ENCODE assay signal across 8 cellular contexts in the genomic region with DNA sequence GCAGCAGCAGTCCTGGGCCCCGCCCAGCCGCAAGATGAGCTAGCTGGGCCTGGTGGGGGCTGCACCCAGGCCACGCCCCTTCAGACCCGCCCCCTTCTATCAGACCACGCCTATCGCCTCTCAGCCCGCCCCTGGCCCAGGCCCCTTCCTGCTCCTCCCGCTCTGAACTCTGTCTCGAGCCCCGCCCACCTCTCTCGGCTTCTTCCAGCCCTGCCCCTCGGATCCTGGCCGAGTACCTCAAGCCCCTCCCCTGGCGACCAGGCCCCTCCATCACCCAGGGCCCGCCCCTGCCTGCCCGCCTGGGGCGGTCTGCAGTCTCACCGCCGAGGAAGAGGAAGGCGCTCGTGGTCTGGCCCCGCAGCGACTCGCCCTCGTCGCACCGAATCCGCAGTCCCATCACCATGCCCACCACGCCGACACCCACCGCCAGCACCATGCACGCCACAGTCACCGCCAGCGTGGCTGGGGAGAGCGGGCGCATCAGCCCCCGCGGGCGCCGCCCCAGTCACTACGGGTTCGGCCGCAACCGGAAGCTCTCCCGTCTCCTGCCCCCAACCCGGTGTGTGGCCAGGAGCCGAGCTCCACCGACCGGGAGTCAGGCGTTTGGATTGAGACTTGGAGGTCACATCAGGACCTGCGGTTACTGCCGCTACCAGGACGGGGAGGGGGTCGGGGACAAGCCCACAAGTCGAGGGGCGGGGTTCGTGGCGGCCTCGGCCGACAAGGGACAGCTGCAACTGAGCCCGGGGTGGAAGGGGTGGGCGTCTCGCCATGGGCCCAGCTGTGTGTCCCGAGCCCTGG. TPM values are rescaled to one million over a fixed set of nuclear protein-coding genes. Genes with fewer than 3 reads are reported as not detected.
DNase-seq lines count a peak whose midpoint lies in the region; ATAC-seq, FAIRE-seq and TF ChIP-seq lines count a peak whose summit lies in the region.

No MANE protein-coding gene starts in this region.

- H2AFZ ChIP-seq in OCI-LY1 (ENCODE audit: low read length) = no peak overlapping the region
- peak overlapping the region; percentile 64 for H2AFZ ChIP-seq in endothelial cell of umbilical vein (ENCODE audit: low read depth, low read length)

- no peak for TF ChIP-seq CTCF in AG10803 (conservative IDR thresholded peaks at IDR 0.05; ENCODE audit: low read length)
- TF ChIP-seq CTCF in OCI-LY1 (IDR thresholded peaks at IDR 0.05; ENCODE audit: low read length) = 0 out of 2 replicates have a peak, but pooled peaks have one; percentile 7
- TF ChIP-seq CTCF in endothelial cell of umbilical vein (IDR thresholded peaks at IDR 0.05; ENCODE audit: extremely low read depth in 1 of 2, insufficient read depth in 1 of 2, low read depth in 1 of 2, low read length in 2 of 2) = no peak

- H3K79me2 ChIP-seq in OCI-LY1 (ENCODE audit: insufficient read depth, low read length) (no peaks in the 10 kb centered on the region), endothelial cell of umbilical vein (ENCODE audit: control insufficient read depth, insufficient read depth, low read length) (peaks cover 5% of the 10 kb centered on the region)

- intact Hi-C loops in endothelial cell of umbilical vein (cut with micrococcal nuclease) = loop anchor here (1.0 to 5.0 kb wide), 6 partner anchors 27 to 322 kb away; partner anchors contain the start of gene CTU1

- no peaks in the 10 kb centered on the region for H3K9me1 ChIP-seq in endothelial cell of umbilical vein (replicated peaks; ENCODE audit: control insufficient read depth, extremely low read depth, insufficient read depth, low read length)

- POLR2A ChIA-PET in endothelial cell of umbilical vein (lab: Charles Lee) = interaction anchor here (1.7 kb wide), 1 partner anchor 28 kb away, joined by 8 read pairs; no protein-coding TSS in a partner anchor

- peak; percentile 78 for ATAC-seq in GM19043 (IDR thresholded peaks at IDR 0.05; ENCODE audit: low read depth, unreplicated experiment)
- peak; percentile 77 for ATAC-seq in HG03354 (IDR thresholded peaks at IDR 0.05; ENCODE audit: poor library complexity, severe bottlenecking, unreplicated experiment)

- CTCF ChIA-PET in endothelial cell of umbilical vein (lab: Charles Lee) = interaction anchor here (0.7 to 1.8 kb wide), 4 partner anchors 11 to 293 kb away, joined by 3 to 23 read pairs (median 5); no protein-coding TSS in a partner anchor

- H3K9me2 ChIP-seq in OCI-LY1 (ENCODE audit: low read depth, low read length) = no peaks in the 10 kb centered on the region

- H3K27ac ChIP-seq in OCI-LY1 (ENCODE audit: low read depth, low read length, poor library complexity, severe bottlenecking) (peak overlapping the region; percentile 67), endothelial cell of umbilical vein (ENCODE audit: insufficient read depth, low read depth, low read length) (peak overlapping the region; percentile 19)

- H3K9ac ChIP-seq in OCI-LY1 (ENCODE audit: low read length) = peak overlapping the region; percentile 77
- H3K9ac ChIP-seq in endothelial cell of umbilical vein (replicated peaks; ENCODE audit: extremely low read depth, insufficient read depth, low read length) = peak overlapping the region; percentile 28

- DNase-seq in AG10803 (ENCODE audit: low read depth) (peak; percentile 98), activated T-cell treated with anti-CD3 and anti-CD28 coated beads for 1 hour (ENCODE audit: low read depth) (peak; percentile 93), endothelial cell of umbilical vein (ENCODE audit: low read depth, low spot score) (peak; percentile 99), middle frontal gyrus (ENCODE audit: extremely low spot score, low spot score) (peak; percentile 89)
- peak; percentile 95 to 96 for DNase-seq in stimulated activated CD8-positive, alpha-beta memory T cell treated with anti-CD3 and anti-CD28 coated beads, Interleukin-2, amount 100 ng/mL, for 1 hour (ENCODE audit: low read depth in 2 of 2)

- H3K36me3 ChIP-seq in OCI-LY1 (ENCODE audit: insufficient read depth, low read length) = no peaks in the 10 kb centered on the region
- no peaks in the 10 kb centered on the region for H3K36me3 ChIP-seq in endothelial cell of umbilical vein (ENCODE audit: control insufficient read depth in 2 of 2, extremely low read depth in 1 of 2, insufficient read depth in 2 of 2, low read length in 2 of 2)

- peaks cover 35% of the 10 kb centered on the region for H3K4me1 ChIP-seq in OCI-LY1 (ENCODE audit: insufficient read depth, low read length, severe bottlenecking)
- H3K4me1 ChIP-seq in endothelial cell of umbilical vein (ENCODE audit: control insufficient read depth, extremely low read depth, insufficient read depth, low read length) = peaks cover 15% of the 10 kb centered on the region

- H3K4me2 ChIP-seq in OCI-LY1 (ENCODE audit: low read length) (peak overlapping the region; percentile 80), endothelial cell of umbilical vein (ENCODE audit: insufficient read depth, low read length) (peak overlapping the region; percentile 75)

- no peaks in the 10 kb centered on the region for H4K20me1 ChIP-seq in OCI-LY1 (ENCODE audit: insufficient read depth, low read length)
- H4K20me1 ChIP-seq in endothelial cell of umbilical vein (replicated peaks; ENCODE audit: control insufficient read depth, extremely low read depth, insufficient read depth, low read length) = no peaks in the 10 kb centered on the region

- no TSS peak for BruUV-seq in endothelial cell of umbilical vein (replicated peaks; lab: Mats Ljungman, UMichigan)

- H3K9me3 ChIP-seq in OCI-LY1 (ENCODE audit: low read length) (no peaks in the 10 kb centered on the region), endothelial cell of umbilical vein (replicated peaks; ENCODE audit: control insufficient read depth, insufficient read depth, low read length) (no peaks in the 10 kb centered on the region)

- H3F3A ChIP-seq in OCI-LY1 (ENCODE audit: insufficient read depth, low read length) = no peaks in the 10 kb centered on the region

- peak; percentile 99 for FAIRE-seq in endothelial cell of umbilical vein (lab: Jason Lieb, UNC)

- TF ChIP-seq POLR2A in endothelial cell of umbilical vein (IDR thresholded peaks at IDR 0.05; ENCODE audit: low read depth, low read length) = peak; percentile 50

- peaks cover 3% of the 10 kb centered on the region; the same call in 1 of the 2 replicates for H3K27me3 ChIP-seq in OCI-LY1 (ENCODE audit: insufficient read depth, low read length)
- H3K27me3 ChIP-seq in endothelial cell of umbilical vein (ENCODE audit: control insufficient read depth in 2 of 2, insufficient read depth in 2 of 2, low read length in 2 of 2) = no peaks in the 10 kb centered on the region

- H3K4me3 ChIP-seq in AG10803 (ENCODE audit: low read length) (peak overlapping the region; percentile 79), OCI-LY1 (ENCODE audit: low read depth, low read length, poor library complexity, severe bottlenecking) (peak overlapping the region; percentile 90), endothelial cell of umbilical vein (replicated peaks in 1 of 3; ENCODE audit: insufficient read depth in 1 of 3, low read depth in 1 of 3, low read length in 3 of 3) (peak overlapping the region; percentile 6 to 63 (median 53))

- dilution Hi-C loops in endothelial cell of umbilical vein (cut with MboI; ENCODE audit: extremely low pct_ligation_motif_present, low sequenced_read_pairs) = no loop called here

RNA-seq across cellular contexts. Expression of gene CLDND2, which starts 1.0 kb away (rescaled TPM):
- 0.97 TPM in 1 of 2 replicates, not detected in the other for total RNA-seq in endothelial cell of umbilical vein
- not detected in 2 replicates for polyA plus RNA-seq in endothelial cell of umbilical vein
- not detected in 2 replicates for polyA plus RNA-seq in endothelial cell of umbilical vein (2011; cell fraction: cytosol; rRNA removed)
- polyA plus RNA-seq in endothelial cell of umbilical vein (2011; cell fraction: nucleus; rRNA removed) = not detected in 2 replicates
- polyA plus RNA-seq in endothelial cell of umbilical vein (2012) = 0.80 TPM in 1 of 2 replicates, not detected in the other
- polyA minus RNA-seq in endothelial cell of umbilical vein = not detected in 2 replicates
- not detected for polyA minus RNA-seq in endothelial cell of umbilical vein (2011; cell fraction: cytosol; rRNA and poly(A)+ RNA removed)
- polyA minus RNA-seq in endothelial cell of umbilical vein (2011; cell fraction: nucleus; rRNA and poly(A)+ RNA removed) = not detected in 2 replicates

RNA-seq across cellular contexts. Expression of gene ETFB, which starts 1.6 kb away (rescaled TPM):
- 48.6 and 54.1 TPM in 2 replicates for total RNA-seq in endothelial cell of umbilical vein
- 89.9 and 99.2 TPM in 2 replicates for polyA plus RNA-seq in endothelial cell of umbilical vein
- 98.0 and 108 TPM in 2 replicates for polyA plus RNA-seq in endothelial cell of umbilical vein (2011; cell fraction: cytosol; rRNA removed)
- polyA plus RNA-seq in endothelial cell of umbilical vein (2011; cell fraction: nucleus; rRNA removed) = 42.8 and 44.6 TPM in 2 replicates
- 64.6 and 110 TPM in 2 replicates for polyA plus RNA-seq in endothelial cell of umbilical vein (2012)
- 27.3 and 47.9 TPM in 2 replicates for polyA minus RNA-seq in endothelial cell of umbilical vein
- 104 TPM for polyA minus RNA-seq in endothelial cell of umbilical vein (2011; cell fraction: cytosol; rRNA and poly(A)+ RNA removed)
- 5.3 and 7.1 TPM in 2 replicates for polyA minus RNA-seq in endothelial cell of umbilical vein (2011; cell fraction: nucleus; rRNA and poly(A)+ RNA removed)

RNA-seq across cellular contexts. Expression of gene NKG7, which starts 4.7 kb away (rescaled TPM):
- total RNA-seq in endothelial cell of umbilical vein = not detected in 2 replicates
- polyA plus RNA-seq in endothelial cell of umbilical vein = not detected in 2 replicates
- not detected in 2 replicates for polyA plus RNA-seq in endothelial cell of umbilical vein (2011; cell fraction: cytosol; rRNA removed)
- not detected in 2 replicates for polyA plus RNA-seq in endothelial cell of umbilical vein (2011; cell fraction: nucleus; rRNA removed)
- polyA plus RNA-seq in endothelial cell of umbilical vein (2012) = not detected in 2 replicates
- polyA minus RNA-seq in endothelial cell of umbilical vein = not detected in 2 replicates
- polyA minus RNA-seq in endothelial cell of umbilical vein (2011; cell fraction: cytosol; rRNA and poly(A)+ RNA removed) = not detected
- not detected in 2 replicates for polyA minus RNA-seq in endothelial cell of umbilical vein (2011; cell fraction: nucleus; rRNA and poly(A)+ RNA removed)

RNA-seq across cellular contexts. Expression of gene LIM2, which starts 20.0 kb away (rescaled TPM):
- not detected in 2 replicates for total RNA-seq in endothelial cell of umbilical vein
- not detected in 2 replicates for polyA plus RNA-seq in endothelial cell of umbilical vein
- polyA plus RNA-seq in endothelial cell of umbilical vein (2011; cell fraction: cytosol; rRNA removed) = not detected in 2 replicates
- not detected in 2 replicates for polyA plus RNA-seq in endothelial cell of umbilical vein (2011; cell fraction: nucleus; rRNA removed)
- not detected in 2 replicates for polyA plus RNA-seq in endothelial cell of umbilical vein (2012)
- not detected in 2 replicates for polyA minus RNA-seq in endothelial cell of umbilical vein
- polyA minus RNA-seq in endothelial cell of umbilical vein (2011; cell fraction: cytosol; rRNA and poly(A)+ RNA removed) = not detected
- not detected in 2 replicates for polyA minus RNA-seq in endothelial cell of umbilical vein (2011; cell fraction: nucleus; rRNA and poly(A)+ RNA removed)

RNA-seq across cellular contexts. Expression of gene C19orf84, which starts 22.6 kb away (rescaled TPM):
- total RNA-seq in endothelial cell of umbilical vein = not detected in 2 replicates
- polyA plus RNA-seq in endothelial cell of umbilical vein = not detected in 2 replicates
- polyA plus RNA-seq in endothelial cell of umbilical vein (2011; cell fraction: cytosol; rRNA removed) = not detected in 2 replicates
- polyA plus RNA-seq in endothelial cell of umbilical vein (2011; cell fraction: nucleus; rRNA removed) = not detected in 2 replicates
- polyA plus RNA-seq in endothelial cell of umbilical vein (2012) = not detected in 2 replicates
- polyA minus RNA-seq in endothelial cell of umbilical vein = 0.15 TPM in 1 of 2 replicates, not detected in the other
- polyA minus RNA-seq in endothelial cell of umbilical vein (2011; cell fraction: cytosol; rRNA and poly(A)+ RNA removed) = not detected
- polyA minus RNA-seq in endothelial cell of umbilical vein (2011; cell fraction: nucleus; rRNA and poly(A)+ RNA removed) = not detected in 2 replicates

Comparison
In these comparisons a context has a peak if more than half of its experiments do, and no peak if none do; other contexts are left out.
1. Peak in every context shown above with its lines: DNase-seq, ATAC-seq, H3K4me3 ChIP-seq and H3K27ac ChIP-seq.